Comparison of ENCODE assay signal across 1 cellular context in the genomic region with DNA sequence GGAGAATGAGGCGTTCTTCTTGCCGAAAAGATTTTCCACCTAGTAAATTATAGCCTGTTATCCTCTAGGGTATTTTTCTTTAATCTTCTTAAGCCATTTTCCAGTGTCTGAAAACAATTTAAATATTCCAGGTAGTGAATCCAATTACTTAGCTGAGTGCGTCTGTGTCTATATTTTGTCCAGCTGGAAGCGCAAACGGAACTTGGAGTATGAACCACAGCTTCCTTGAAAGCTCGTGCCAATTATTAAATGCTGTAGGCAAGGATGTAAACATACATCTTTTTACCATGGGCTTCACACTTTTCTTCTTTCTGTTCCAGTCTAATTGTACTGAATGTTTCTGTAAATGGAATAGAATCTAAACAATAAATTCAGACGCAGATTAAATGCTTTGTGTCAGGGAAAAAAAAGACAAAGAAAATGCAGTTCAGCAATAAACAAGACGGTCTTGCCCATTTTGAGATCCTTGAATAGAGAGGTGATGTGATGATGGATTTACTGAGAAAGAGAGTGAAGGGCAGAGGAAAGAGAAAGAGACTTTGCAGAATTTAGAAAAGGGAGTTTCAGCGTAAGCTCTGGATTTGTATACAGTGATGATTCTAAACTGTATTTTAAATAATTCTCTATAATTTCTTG.
TF ChIP-seq lines count a peak whose summit lies in the region.

No MANE protein-coding gene starts in this region.

TF ChIP-seq in GM12878, 131 proteins besides CTCF, POLR2A, EP300 and RAD21:
- TF ChIP-seq HDGF (IDR thresholded peaks at IDR 0.05) (no peak), BMI1 (IDR thresholded peaks at IDR 0.05; ENCODE audit: borderline replicate concordance) (no peak), SIN3A (IDR thresholded peaks at IDR 0.05; ENCODE audit: low read depth, low read length) (no peak), EZH2 (IDR thresholded peaks at IDR 0.05; ENCODE audit: borderline replicate concordance, control insufficient read depth, low read depth, low read length) (no peak), KLF5 (IDR thresholded peaks at IDR 0.05; ENCODE audit: partially characterized antibody) (no peak), SMAD5 (IDR thresholded peaks at IDR 0.05; ENCODE audit: low read depth) (no peak), RUNX3 (IDR thresholded peaks at IDR 0.05; ENCODE audit: low read length) (no peak), NFXL1 (IDR thresholded peaks at IDR 0.05; ENCODE audit: borderline replicate concordance) (no peak), MEF2B (IDR thresholded peaks at IDR 0.05; ENCODE audit: partially characterized antibody, poor library complexity, severe bottlenecking) (no peak)
- TF ChIP-seq, protein P1, sequence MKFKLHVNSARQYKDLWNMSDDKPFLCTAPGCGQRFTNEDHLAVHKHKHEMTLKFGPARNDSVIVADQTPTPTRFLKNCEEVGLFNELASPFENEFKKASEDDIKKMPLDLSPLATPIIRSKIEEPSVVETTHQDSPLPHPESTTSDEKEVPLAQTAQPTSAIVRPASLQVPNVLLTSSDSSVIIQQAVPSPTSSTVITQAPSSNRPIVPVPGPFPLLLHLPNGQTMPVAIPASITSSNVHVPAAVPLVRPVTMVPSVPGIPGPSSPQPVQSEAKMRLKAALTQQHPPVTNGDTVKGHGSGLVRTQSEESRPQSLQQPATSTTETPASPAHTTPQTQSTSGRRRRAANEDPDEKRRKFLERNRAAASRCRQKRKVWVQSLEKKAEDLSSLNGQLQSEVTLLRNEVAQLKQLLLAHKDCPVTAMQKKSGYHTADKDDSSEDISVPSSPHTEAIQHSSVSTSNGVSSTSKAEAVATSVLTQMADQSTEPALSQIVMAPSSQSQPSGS (IDR thresholded peaks at IDR 0.05; ENCODE audit: low read length) = no peak
